In the genomic region with DNA sequence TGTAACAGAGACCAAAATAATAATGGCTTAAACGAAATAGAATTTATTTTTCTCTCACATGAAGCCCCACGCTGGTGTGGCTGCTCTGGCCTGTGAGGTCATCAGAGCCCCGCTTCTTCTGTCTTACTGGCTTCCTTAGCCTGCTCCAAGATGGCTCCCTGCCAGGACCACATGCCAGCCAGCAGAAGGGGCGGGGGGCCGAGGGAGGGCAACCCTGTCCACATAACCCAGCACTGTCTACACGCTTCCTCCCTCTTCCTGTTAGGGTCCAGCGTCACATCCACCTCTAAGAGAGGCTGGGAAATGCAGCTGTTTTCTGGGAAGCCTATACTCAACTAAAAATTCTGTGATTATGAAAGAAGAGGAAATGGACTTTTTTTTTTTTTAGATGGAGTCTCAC, we compare ENCODE assay signal across 14 cellular contexts.
DNase-seq lines count a peak whose midpoint lies in the region; ATAC-seq and TF ChIP-seq lines count a peak whose summit lies in the region.
"Had no signal": no experiment of that assay in that cellular context is flagged by ENCODE, and none has a peak within 500 bp of the region (broad histone marks: within the 10 kb centered on the region; RNA-seq: fewer than 3 reads in every experiment).

No MANE protein-coding gene starts in this region.

- DNase-seq in LHCN-M2 (ENCODE audit: low read depth) (peak; percentile 91), epidermal melanocyte (ENCODE audit: insufficient read length, low spot score) (peak; percentile 42), lower lobe of right lung (peak; percentile 56), smooth muscle cell of the brain vasculature (ENCODE audit: low read depth, low spot score) (peak; percentile 35), midbrain (lab: John Stamatoyannopoulos, UW) (no peak), SHP77 (lab: John Stamatoyannopoulos, UW) (no peak)
- DNase-seq in activated CD4-positive, alpha-beta T cell treated with anti-CD3 and anti-CD28 coated beads for 36 hours, result no peak
- DNase-seq in activated CD4-positive, alpha-beta T cell treated with anti-CD3 and anti-CD28 coated beads, Interleukin-2, amount 50 U/mL, for 48 hours, result no peak
- DNase-seq: activated CD4-positive, CD25-positive, alpha-beta regulatory T cell treated with anti-CD3 and anti-CD28 coated beads, Interleukin-2, amount 50 U/mL, for 72 hours; CD8-positive, alpha-beta memory T cell; cerebellar nuclear complex; KG1; NCI-H2029 treated with DMSO at 0.1 percent for 48 hours had no signal

- no peak overlapping the region for H3K4me3 ChIP-seq in lower lobe of right lung
- H3K4me3 ChIP-seq: pancreas had no signal

- H3K9me3 Mint-ChIP-seq in activated CD4-positive, alpha-beta T cell treated with anti-CD3 and anti-CD28 coated beads for 36 hours (ENCODE audit: low read depth), result peaks cover 3% of the 10 kb centered on the region

- no peak overlapping the region for H3K4me3 Mint-ChIP-seq in activated CD4-positive, alpha-beta T cell treated with anti-CD3 and anti-CD28 coated beads for 36 hours
- H3K4me3 Mint-ChIP-seq: CD8-positive, alpha-beta memory T cell had no signal

- no peaks in the 10 kb centered on the region for H3K4me1 Mint-ChIP-seq in activated CD4-positive, alpha-beta T cell treated with anti-CD3 and anti-CD28 coated beads for 36 hours
- H3K4me1 Mint-ChIP-seq: CD8-positive, alpha-beta memory T cell had no signal

- H3K27ac ChIP-seq in lower lobe of right lung, result no peak overlapping the region
- H3K27ac ChIP-seq: pancreas had no signal

- intact Hi-C loops in lower lobe of right lung (cut with DNase I), result no loop called here
- intact Hi-C loops in activated CD4-positive, alpha-beta T cell treated with anti-CD3 and anti-CD28 coated beads for 36 hours (cut with DNase I, micrococcal nuclease), result no loop called here

- no peaks in the 10 kb centered on the region for H3K27me3 ChIP-seq in lower lobe of right lung (ENCODE audit: low read depth)
- H3K27me3 ChIP-seq: pancreas had no signal

- H3K9me3 ChIP-seq in lower lobe of right lung, result no peaks in the 10 kb centered on the region
- H3K9me3 ChIP-seq: pancreas had no signal

- POLR2A ChIA-PET in activated CD4-positive, alpha-beta T cell treated with anti-CD3 and anti-CD28 coated beads for 36 hours (lab: Charles Lee), result no interaction called here

- TF ChIP-seq CTCF in lower lobe of right lung (IDR thresholded peaks at IDR 0.05), result no peak

- H3K27me3 Mint-ChIP-seq in activated CD4-positive, alpha-beta T cell treated with anti-CD3 and anti-CD28 coated beads for 36 hours, result peaks cover 16% of the 10 kb centered on the region

- no peaks in the 10 kb centered on the region for H3K4me1 ChIP-seq in lower lobe of right lung
- H3K4me1 ChIP-seq: pancreas had no signal

- H3K36me3 ChIP-seq in lower lobe of right lung, result no peaks in the 10 kb centered on the region
- H3K36me3 ChIP-seq: pancreas had no signal

- no peaks in the 10 kb centered on the region for H3K36me3 Mint-ChIP-seq in activated CD4-positive, alpha-beta T cell treated with anti-CD3 and anti-CD28 coated beads for 36 hours (ENCODE audit: low read depth)

- no peak overlapping the region for H3K27ac Mint-ChIP-seq in activated CD4-positive, alpha-beta T cell treated with anti-CD3 and anti-CD28 coated beads for 36 hours
- H3K27ac Mint-ChIP-seq: CD8-positive, alpha-beta memory T cell had no signal

- ATAC-seq in lower lobe of right lung, result peak; percentile 52 to 74
- ATAC-seq in activated CD4-positive, alpha-beta T cell treated with anti-CD3 and anti-CD28 coated beads for 36 hours, result no peak

- CTCF ChIA-PET in activated CD4-positive, alpha-beta T cell treated with anti-CD3 and anti-CD28 coated beads for 36 hours (lab: Charles Lee), result no interaction called here

Comparison
In these comparisons a context has a peak if more than half of its experiments do, and no peak if none do; other contexts are left out.
1. DNase-seq: peak in LHCN-M2 (single experiment), epidermal melanocyte (single experiment), lower lobe of right lung (single experiment) and smooth muscle cell of the brain vasculature (single experiment); none in activated CD4-positive, alpha-beta T cell treated with anti-CD3 and anti-CD28 coated beads for 36 hours (single experiment), midbrain (single experiment), SHP77 (0 of 2) and activated CD4-positive, alpha-beta T cell treated with anti-CD3 and anti-CD28 coated beads, Interleukin-2, amount 50 U/mL, for 48 hours (0 of 2).